20 cellular contexts compared by ENCODE assay signal in genomic region chr14:74220991-74221390, GRCh38. TPM values are rescaled to one million over a fixed set of nuclear protein-coding genes. Genes with fewer than 3 reads are reported as not detected.
A peak's percentile ranks its signal among the peaks of the same experiment; 100 is the strongest.
DNase-seq lines count a peak whose midpoint lies in the region; TF ChIP-seq lines count a peak whose summit lies in the region.
"Had no signal": no experiment of that assay in that cellular context is flagged by ENCODE, and none has a peak within 500 bp of the region (broad histone marks: within the 10 kb centered on the region; RNA-seq: fewer than 3 reads in every experiment).

No MANE protein-coding gene starts in this region.

- H3K27ac ChIP-seq in WERI-Rb-1 (peak overlapping the region; percentile 37; the same call in 1 of the 2 replicates), osteoblast (ENCODE audit: low read depth, low read length) (no peak overlapping the region)
- H3K27ac ChIP-seq: 22Rv1, BLaER1, C4-2B had no signal

- H3K4me2 ChIP-seq in osteoblast (ENCODE audit: insufficient read depth, low read length), result no peak overlapping the region
- H3K4me2 ChIP-seq: BLaER1 had no signal

- H3K79me2 ChIP-seq in osteoblast (ENCODE audit: insufficient read depth, low read length), result no peaks in the 10 kb centered on the region

- H2AFZ ChIP-seq in osteoblast (ENCODE audit: low read length), result no peak overlapping the region

- TF ChIP-seq CTCF in WERI-Rb-1 (IDR thresholded peaks at IDR 0.05; ENCODE audit: low read depth, low read length), result no peak
- TF ChIP-seq CTCF in osteoblast (IDR thresholded peaks at IDR 0.05; ENCODE audit: extremely low read depth, low read depth, low read length), result no peak

- peaks cover 4% of the 10 kb centered on the region for H3K4me1 ChIP-seq in osteoblast (ENCODE audit: insufficient read depth, low read length)
- H3K4me1 ChIP-seq: BLaER1 had no signal

- H3K9me3 ChIP-seq in WERI-Rb-1 (ENCODE audit: severe bottlenecking), result no peaks in the 10 kb centered on the region
- no peaks in the 10 kb centered on the region for H3K9me3 ChIP-seq in osteoblast (ENCODE audit: low read depth, low read length)
- H3K9me3 ChIP-seq: BLaER1, HAP-1 had no signal

- H3K27me3 ChIP-seq in WERI-Rb-1 (ENCODE audit: insufficient read depth, low read depth, severe bottlenecking), result no peaks in the 10 kb centered on the region
- peaks cover 31% of the 10 kb centered on the region for H3K27me3 ChIP-seq in osteoblast (ENCODE audit: insufficient read depth, low read length)
- H3K27me3 ChIP-seq: BLaER1 had no signal

- H4K20me1 ChIP-seq in osteoblast (ENCODE audit: insufficient read depth, low read length), result no peaks in the 10 kb centered on the region
- H4K20me1 ChIP-seq: BLaER1 had no signal

- no peak overlapping the region for H3K4me3 ChIP-seq in WERI-Rb-1 (ENCODE audit: low read depth, low read length)
- H3K4me3 ChIP-seq in osteoblast (ENCODE audit: insufficient read depth, low read length), result no peak overlapping the region
- H3K4me3 ChIP-seq: BLaER1, GM12878, HAP-1 had no signal

- peak; percentile 17 for DNase-seq in D341Med (ENCODE audit: low spot score)
- no peak for DNase-seq in WERI-Rb-1
- peak; percentile 69 for DNase-seq in mesenteric fat pad (ENCODE audit: low spot score)
- peak; percentile 69 for DNase-seq in osteoblast (ENCODE audit: insufficient read length, low spot score, missing footprints)
- no peak for DNase-seq in NCI-H2107 (lab: John Stamatoyannopoulos, UW)
- no peak for DNase-seq in DMS53 (lab: John Stamatoyannopoulos, UW)
- no peak for DNase-seq in GM19240 (ENCODE audit: insufficient read length, low spot score)
- no peak for DNase-seq in activated gamma-delta T cell (lab: John Stamatoyannopoulos, UW)
- DNase-seq: CD4-positive, alpha-beta T cell; CD8-positive, alpha-beta memory T cell; DND-41; GDM1; GOT3; HFFc6 had no signal

- no peaks in the 10 kb centered on the region for H3K36me3 ChIP-seq in WERI-Rb-1
- no peaks in the 10 kb centered on the region for H3K36me3 ChIP-seq in osteoblast (ENCODE audit: insufficient read depth, low read length)
- H3K36me3 ChIP-seq: BLaER1, HAP-1 had no signal

RNA-seq across cellular contexts. Expression of gene VSX2, which starts 18.3 kb away (rescaled TPM):
- total RNA-seq in mesenteric fat pad (not detected), osteoblast (not detected in 2 replicates)
- total RNA-seq: B cell; CD4-positive, alpha-beta T cell; CD8-positive, alpha-beta memory T cell; GM12878; HFFc6 had no signal

Comparison
In these comparisons a context has a peak if more than half of its experiments do, and no peak if none do; other contexts are left out.
1. DNase-seq: peak in D341Med (single experiment), mesenteric fat pad (single experiment) and osteoblast (single experiment); none in WERI-Rb-1 (single experiment), NCI-H2107 (single experiment), DMS53 (single experiment), GM19240 (single experiment) and activated gamma-delta T cell (single experiment).